Comparison of ENCODE assay signal across 17 cellular contexts in genomic region chr10:1674501-1674900, GRCh38.
A peak's percentile ranks its signal among the peaks of the same experiment; 100 is the strongest.
DNase-seq lines count a peak whose midpoint lies in the region; ATAC-seq, FAIRE-seq and TF ChIP-seq lines count a peak whose summit lies in the region.
"Had no signal": no experiment of that assay in that cellular context is flagged by ENCODE, and none has a peak within 500 bp of the region (broad histone marks: within the 10 kb centered on the region; RNA-seq: fewer than 3 reads in every experiment).

No MANE protein-coding gene starts in this region.

- no peak for TF ChIP-seq POLR2A in GM12891 (IDR thresholded peaks at IDR 0.05; ENCODE audit: low read depth, low read length)

- FAIRE-seq in GM12891 (lab: Jason Lieb, UNC) = peak; percentile 50

- DNase-seq in GM12891 (ENCODE audit: insufficient read length, low spot score) (no peak), amniotic stem cell (lab: John Stamatoyannopoulos, UW) (no peak), NCI-H446 treated with DMSO at 0.1 percent for 48 hours (lab: John Stamatoyannopoulos, UW) (no peak), glomerular visceral epithelial cell (ENCODE audit: extremely low spot score) (no peak), GM03348 (ENCODE audit: low spot score) (no peak)
- DNase-seq: activated CD4-positive, alpha-beta T cell treated with anti-CD3 and anti-CD28 coated beads, Interleukin-2, amount 50 U/mL, for 1 hour; activated naive CD8-positive, alpha-beta T cell treated with anti-CD3 and anti-CD28 coated beads, Interleukin-2, amount 10 ng/mL, durations not matched to agents 7 days and 5 days; activated T-cell treated with anti-CD3 and anti-CD28 coated beads, Interleukin-2, amount 50 U/mL, for 24 hours; esophagus squamous epithelium; KBM-7; mammary epithelial cell; NCI-H1105; nephron progenitor cell; uterus had no signal

- peak; percentile 56 for ATAC-seq in GM19023 (IDR thresholded peaks at IDR 0.05; ENCODE audit: unreplicated experiment)
- peak; percentile 68 for ATAC-seq in HG02610 (IDR thresholded peaks at IDR 0.05; ENCODE audit: unreplicated experiment)
- ATAC-seq in HG03460 (IDR thresholded peaks at IDR 0.05; ENCODE audit: unreplicated experiment) = peak; percentile 61

TF ChIP-seq in GM12891, 5 proteins besides CTCF, POLR2A, EP300 and RAD21:
- TF ChIP-seq POLR2AphosphoS5 (IDR thresholded peaks at IDR 0.05; ENCODE audit: low read depth, low read length) (no peak), SPI1 (IDR thresholded peaks at IDR 0.05; ENCODE audit: low read depth, low read length) (no peak)
